In the genomic region with DNA sequence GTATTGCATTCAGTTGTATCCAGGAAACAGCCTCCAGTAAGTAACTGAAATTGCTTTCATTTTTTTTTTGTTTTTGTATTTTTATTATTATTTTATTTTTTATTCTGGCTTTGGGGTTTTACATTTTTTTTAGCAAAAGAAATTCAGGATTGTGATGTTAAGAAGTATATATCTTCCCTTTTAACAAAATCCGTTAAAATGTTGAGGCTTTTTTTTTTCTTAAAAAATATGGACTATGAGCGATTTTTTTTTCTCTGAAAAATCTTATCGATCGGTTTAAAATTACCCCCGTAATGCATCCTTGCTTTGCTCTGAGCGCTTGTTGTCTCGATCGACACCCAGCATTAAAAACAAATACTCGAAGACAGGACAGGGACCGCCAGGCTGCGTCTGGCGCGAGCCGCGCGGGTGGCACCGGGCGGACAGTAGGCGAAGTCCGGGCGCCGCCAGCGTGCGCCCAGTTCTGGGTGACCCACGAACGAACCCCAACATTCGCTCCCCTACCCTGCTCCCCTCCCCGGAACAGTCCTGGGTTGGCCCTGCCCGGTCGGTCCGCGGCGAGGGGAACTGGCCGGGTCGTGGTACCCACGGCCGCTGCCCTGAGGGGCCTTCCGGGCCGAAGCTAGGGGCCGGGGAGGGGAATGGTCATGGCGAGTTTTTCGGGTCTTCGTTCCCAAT, we compare ENCODE assay signal across 1 cellular context.
A peak's percentile ranks its signal among the peaks of the same experiment; 100 is the strongest.
TF ChIP-seq lines count a peak whose summit lies in the region.

No MANE protein-coding gene starts in this region.

TF ChIP-seq in K562, 482 proteins besides CTCF, POLR2A, EP300 and RAD21 (continued from another document):
- TF ChIP-seq, protein P1, sequence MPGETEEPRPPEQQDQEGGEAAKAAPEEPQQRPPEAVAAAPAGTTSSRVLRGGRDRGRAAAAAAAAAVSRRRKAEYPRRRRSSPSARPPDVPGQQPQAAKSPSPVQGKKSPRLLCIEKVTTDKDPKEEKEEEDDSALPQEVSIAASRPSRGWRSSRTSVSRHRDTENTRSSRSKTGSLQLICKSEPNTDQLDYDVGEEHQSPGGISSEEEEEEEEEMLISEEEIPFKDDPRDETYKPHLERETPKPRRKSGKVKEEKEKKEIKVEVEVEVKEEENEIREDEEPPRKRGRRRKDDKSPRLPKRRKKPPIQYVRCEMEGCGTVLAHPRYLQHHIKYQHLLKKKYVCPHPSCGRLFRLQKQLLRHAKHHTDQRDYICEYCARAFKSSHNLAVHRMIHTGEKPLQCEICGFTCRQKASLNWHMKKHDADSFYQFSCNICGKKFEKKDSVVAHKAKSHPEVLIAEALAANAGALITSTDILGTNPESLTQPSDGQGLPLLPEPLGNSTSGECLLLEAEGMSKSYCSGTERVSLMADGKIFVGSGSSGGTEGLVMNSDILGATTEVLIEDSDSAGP (CRISPR knock-in tag; IDR thresholded peaks at IDR 0.05): no peak
- TF ChIP-seq FOXJ2 (tag; IDR thresholded peaks at IDR 0.05): 0 out of 2 replicates have a peak, but pooled peaks have one; percentile 26
